ENCODE assay signal across 8 cellular contexts in the genomic region with DNA sequence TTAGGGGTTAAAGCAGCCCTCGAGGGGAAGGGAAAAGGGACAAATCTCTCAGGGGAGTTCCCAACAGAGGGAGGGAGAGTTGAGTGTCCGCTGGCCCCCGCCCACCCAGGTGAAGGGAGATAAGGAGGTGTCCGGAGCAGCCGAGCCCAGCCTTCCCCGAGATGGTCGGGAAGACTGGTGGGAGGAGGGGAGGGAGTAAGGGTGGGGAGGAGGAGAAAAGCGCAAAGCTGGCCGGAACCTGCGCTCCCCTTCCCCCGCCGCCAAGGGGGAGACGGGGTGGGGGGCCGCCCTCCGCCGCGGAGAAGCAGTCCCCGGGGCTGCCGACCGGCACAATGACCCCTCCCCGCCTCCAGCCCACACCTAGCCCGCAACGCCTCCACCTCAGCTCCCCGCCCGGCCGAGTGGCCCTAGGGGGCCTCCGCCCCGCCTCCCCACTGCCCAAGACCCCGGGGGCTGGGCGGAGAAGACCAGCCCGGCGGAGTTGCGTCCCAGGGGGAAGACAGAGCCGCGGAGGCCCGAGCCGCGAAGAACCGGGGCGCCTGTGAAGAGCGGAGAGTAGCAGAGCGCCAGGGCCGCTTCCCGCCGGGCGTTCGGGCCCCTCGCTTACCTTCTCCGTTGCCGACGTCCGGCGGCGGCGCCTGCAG. TPM values are rescaled to one million over a fixed set of nuclear protein-coding genes. Genes with fewer than 3 reads are reported as not detected.
DNase-seq lines count a peak whose midpoint lies in the region; ATAC-seq lines count a peak whose summit lies in the region.

No MANE protein-coding gene starts in this region.

- peak overlapping the region; percentile 82 to 84 for H3K9ac ChIP-seq in stomach smooth muscle (ENCODE audit: low read length in 2 of 2)

- H3K9me3 ChIP-seq in stomach smooth muscle (ENCODE audit: control insufficient read depth in 2 of 2, low read length in 2 of 2), result no peaks in the 10 kb centered on the region

- no peaks in the 10 kb centered on the region for H3K36me3 ChIP-seq in stomach smooth muscle (ENCODE audit: control insufficient read depth in 2 of 2, insufficient read depth in 2 of 2, low read length in 2 of 2)

- peaks cover under 1 to 5% of the 10 kb centered on the region in 2 donors for H3K36me3 Mint-ChIP-seq in naive B cell

- no peaks in the 10 kb centered on the region for H3K27me3 Mint-ChIP-seq in naive B cell

- peak overlapping the region; percentile 89 to 100 (median 100) for H3K4me3 Mint-ChIP-seq in naive B cell

- no peaks in the 10 kb centered on the region for H3K27me3 ChIP-seq in stomach smooth muscle (ENCODE audit: control insufficient read depth in 1 of 2, insufficient read depth in 2 of 2, low read length in 2 of 2)

- H3K27ac ChIP-seq in stomach smooth muscle (ENCODE audit: low read length), result peak overlapping the region; percentile 85

- DNase-seq in NCI-H2081 (lab: John Stamatoyannopoulos, UW) (peak; percentile 38 to 49), NCI-H2081 treated with DMSO at 0.1 percent for 48 hours (lab: John Stamatoyannopoulos, UW) (no peak), NCI-H2171 (lab: John Stamatoyannopoulos, UW) (peak; percentile 44), naive B cell (no peak)
- DNase-seq in activated CD8-positive, alpha-beta memory T cell treated with anti-CD3 and anti-CD28 coated beads for 4 hours (ENCODE audit: low read depth in 2 of 2), result peak; percentile 3 to 12

- peaks cover 28 to 47% (median 45%) of the 10 kb centered on the region in 3 donors for H3K4me1 Mint-ChIP-seq in naive B cell

- H3K4me3 ChIP-seq in stomach smooth muscle (ENCODE audit: low read length in 2 of 2), result peak overlapping the region; percentile 84 to 96

- peak overlapping the region; percentile 94 to 98 (median 96) for H3K27ac Mint-ChIP-seq in naive B cell

- peak; percentile 11 for ATAC-seq in HG02763 (IDR thresholded peaks at IDR 0.05; ENCODE audit: unreplicated experiment)
- ATAC-seq in esophagus mucosa, result peak; percentile 18
- peak; percentile 2 to 7 for ATAC-seq in naive B cell (ENCODE audit: low read depth in 2 of 2)

- peaks cover 17% of the 10 kb centered on the region for H3K4me1 ChIP-seq in stomach smooth muscle (ENCODE audit: control insufficient read depth, insufficient read depth, low read length)

- peaks cover 0 to under 1% (median 0%) of the 10 kb centered on the region in 7 donors for H3K9me3 Mint-ChIP-seq in naive B cell

RNA-seq across cellular contexts. Expression of gene RSF1, which starts 0.5 kb away (rescaled TPM):
- total RNA-seq in esophagus mucosa, result 17.3 TPM
- polyA plus RNA-seq in naive B cell (ENCODE audit: low read depth in 6 of 6), result 10 to 100 TPM; 15.1 to 52.2 (median 36.3) TPM

RNA-seq across cellular contexts. Expression of gene AAMDC, which starts 0.9 kb away (rescaled TPM):
- 9.4 TPM for total RNA-seq in esophagus mucosa
- polyA plus RNA-seq in naive B cell (ENCODE audit: low read depth in 6 of 6), result 10 to 100 TPM in 4 of 6 donors, 1 to 10 TPM in 2; 8.6 to 19.1 (median 14.9) TPM

Comparison
In these comparisons a context has a peak if more than half of its experiments do, and no peak if none do; other contexts are left out.
1. DNase-seq: peak in NCI-H2081 (2 of 2), NCI-H2171 (single experiment) and activated CD8-positive, alpha-beta memory T cell treated with anti-CD3 and anti-CD28 coated beads for 4 hours (2 of 2); none in NCI-H2081 treated with DMSO at 0.1 percent for 48 hours (single experiment) and naive B cell (single experiment).
2. Peak in every context shown above with its lines, with median percentiles within 50 percentile points of each other: ATAC-seq.